Comparison of ENCODE assay signal across 8 cellular contexts in genomic region chr2:74919827-74920226, GRCh38. TPM values are rescaled to one million over a fixed set of nuclear protein-coding genes. Genes with fewer than 3 reads are reported as not detected.
DNase-seq lines count a peak whose midpoint lies in the region; ATAC-seq, FAIRE-seq and TF ChIP-seq lines count a peak whose summit lies in the region.

No MANE protein-coding gene starts in this region.

- peak overlapping the region; percentile 11 for H3K4me3 ChIP-seq in bronchial epithelial cell (ENCODE audit: low read depth, low read length)

- H3K36me3 Mint-ChIP-seq in immature natural killer cell, result peaks cover 0 to 7% (median 0%) of the 10 kb centered on the region in 3 donors

- DNase-seq in 8988T (peak; percentile 53), NCI-H1105 treated with DMSO at 0.1 percent for 48 hours (lab: John Stamatoyannopoulos, UW) (peak; percentile 29), bronchial epithelial cell (ENCODE audit: low read depth) (peak; percentile 21), immature natural killer cell (peak; percentile 65 to 73 (median 71))
- peak; percentile 40 to 65 (median 46) for DNase-seq in activated CD4-positive, CD25-positive, alpha-beta regulatory T cell (lab: John Stamatoyannopoulos, UW)
- peak; percentile 76 for DNase-seq in stimulated activated CD4-positive, alpha-beta T cell treated with anti-CD3 and anti-CD28 coated beads, Interleukin-12 subunit alpha, Interleukin-12 subunit beta, amount 100 ng/mL, for 4 hours

- FAIRE-seq in bronchial epithelial cell (lab: Jason Lieb, UNC), result no peak

- TF ChIP-seq CTCF in bronchial epithelial cell (IDR thresholded peaks at IDR 0.05; ENCODE audit: insufficient read depth, low read length, severe bottlenecking), result peak; percentile 84

- H3K27ac Mint-ChIP-seq in immature natural killer cell, result peak overlapping the region in 1 of 6 donors; percentile 19

- H3K4me3 Mint-ChIP-seq in immature natural killer cell, result peak overlapping the region in 2 of 5 donors; percentile 34 to 60

- H3K4me1 Mint-ChIP-seq in immature natural killer cell, result peaks cover 20% of the 10 kb centered on the region in 2 donors

- H3K27me3 Mint-ChIP-seq in immature natural killer cell (ENCODE audit: low read depth in 3 of 3), result peaks cover 5 to 23% (median 14%) of the 10 kb centered on the region in 3 donors

- ATAC-seq in GM18868 (IDR thresholded peaks at IDR 0.05; ENCODE audit: unreplicated experiment) (peak; percentile 53), HG02884 (IDR thresholded peaks at IDR 0.05; ENCODE audit: unreplicated experiment) (no peak)

- H3K36me3 ChIP-seq in bronchial epithelial cell (ENCODE audit: control insufficient read depth, insufficient read depth, low read length), result no peaks in the 10 kb centered on the region

- no peaks in the 10 kb centered on the region for H3K9me3 Mint-ChIP-seq in immature natural killer cell

- H3K27me3 ChIP-seq in bronchial epithelial cell (ENCODE audit: control insufficient read depth, insufficient read depth, low read length), result no peaks in the 10 kb centered on the region

RNA-seq across cellular contexts. Expression of gene POLE4, which starts 38.6 kb away (rescaled TPM):
- 21.9 and 31.9 TPM in 2 replicates for total RNA-seq in bronchial epithelial cell
- polyA plus RNA-seq in immature natural killer cell, result 100 to 1,000 TPM in 1 of 3 donors, 10 to 100 TPM in 2; 92.2 to 181 (median 98.5) TPM

Comparison
In these comparisons a context has a peak if more than half of its experiments do, and no peak if none do; other contexts are left out.
1. DNase-seq: peak in every context shown above with its lines; median percentile 76 in stimulated activated CD4-positive, alpha-beta T cell treated with anti-CD3 and anti-CD28 coated beads, Interleukin-12 subunit alpha, Interleukin-12 subunit beta, amount 100 ng/mL, for 4 hours; 71 in immature natural killer cell; 53 in 8988T; 46 in activated CD4-positive, CD25-positive, alpha-beta regulatory T cell; 29 in NCI-H1105 treated with DMSO at 0.1 percent for 48 hours; 21 in bronchial epithelial cell.